Comparison of ENCODE assay signal across 8 cellular contexts in the genomic region with DNA sequence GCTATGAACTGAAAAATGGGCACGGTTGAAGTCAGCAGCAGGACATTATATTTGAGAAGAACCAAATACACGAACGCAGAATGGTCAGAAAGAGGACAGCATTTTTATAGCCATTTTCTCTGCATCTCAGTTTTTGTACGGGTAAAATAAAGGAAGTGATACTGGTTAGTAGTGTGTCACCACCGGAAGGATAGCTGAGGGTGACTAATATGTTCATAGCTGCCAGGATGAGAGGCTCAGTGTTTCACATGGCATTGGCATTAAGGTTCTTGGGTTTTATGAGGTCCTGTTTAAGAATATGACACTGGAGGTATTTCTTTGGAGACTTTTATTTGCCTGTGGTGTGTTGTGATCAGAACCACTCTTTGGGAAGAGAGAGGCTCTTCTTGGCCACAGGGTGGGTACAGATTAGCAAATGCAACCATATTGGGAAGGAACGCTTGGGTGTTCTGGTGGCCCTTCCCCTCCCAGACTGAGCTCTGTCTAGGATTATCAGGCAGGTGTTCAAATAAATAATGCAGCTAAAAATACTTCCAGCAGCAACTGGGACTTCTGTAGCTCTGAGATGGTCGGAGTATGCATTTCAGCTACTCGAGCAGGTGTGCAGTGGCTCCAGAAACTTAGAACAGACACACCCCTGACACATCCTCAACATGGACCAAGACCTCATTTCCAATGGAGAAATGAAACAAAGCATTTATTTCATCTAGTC.
DNase-seq lines count a peak whose midpoint lies in the region; ATAC-seq and TF ChIP-seq lines count a peak whose summit lies in the region.

No MANE protein-coding gene starts in this region.

- no peak overlapping the region for H2BK120ac ChIP-seq in H9 (ENCODE audit: low read depth, low read length, poor library complexity, severe bottlenecking)

- no CpG with 5 or more reads among the region's 8 CpGs for WGBS in H9 (ENCODE audit: extremely low coverage, insufficient read length, low lambda C conversion rate)

- H3K27me3 Mint-ChIP-seq in mesothelial cell of epicardium (ENCODE audit: low read depth) (no peaks in the 10 kb centered on the region), H9 (ENCODE audit: low read depth) (no peaks in the 10 kb centered on the region)

- H3K36me3 ChIP-seq in PC-3 (ENCODE audit: low read depth, low read length) (no peaks in the 10 kb centered on the region), PC-9 (ENCODE audit: low read depth) (no peaks in the 10 kb centered on the region)

- H2BK20ac ChIP-seq in H9 (ENCODE audit: low read depth, low read length, poor library complexity, severe bottlenecking) = no peak overlapping the region

- H3K36me3 Mint-ChIP-seq in mesothelial cell of epicardium = peaks cover 6% of the 10 kb centered on the region
- no peaks in the 10 kb centered on the region; a peak in 2 of 7 replicates for H3K36me3 Mint-ChIP-seq in H9 (ENCODE audit: insufficient read depth in 1 of 3, low read depth in 3 of 3)

- H3F3A ChIP-seq in PC-3 (ENCODE audit: low read length, unreplicated experiment) = peaks cover 6% of the 10 kb centered on the region
- H3F3A ChIP-seq in PC-9 (ENCODE audit: insufficient read depth, low read depth) = no peaks in the 10 kb centered on the region

- peaks cover 3% of the 10 kb centered on the region for H3K79me1 ChIP-seq in H9 (ENCODE audit: insufficient read depth, low read depth, low read length, poor library complexity, severe bottlenecking)

- no peak overlapping the region for H3K18ac ChIP-seq in H9 (ENCODE audit: insufficient read length, low read depth, low read length)

- H3K4me1 ChIP-seq in PC-3 (ENCODE audit: insufficient read depth, low read length) = peaks cover 42% of the 10 kb centered on the region
- peaks cover 9% of the 10 kb centered on the region for H3K4me1 ChIP-seq in H9 (ENCODE audit: insufficient read depth, low read length)
- peaks cover 10% of the 10 kb centered on the region for H3K4me1 ChIP-seq in PC-9 (replicated peaks; ENCODE audit: insufficient read depth)

- H2AK5ac ChIP-seq in H9 (ENCODE audit: insufficient read length, low read length) = no peak overlapping the region

- H3K4me3 Mint-ChIP-seq in mesothelial cell of epicardium = no peak overlapping the region
- no peak overlapping the region for H3K4me3 Mint-ChIP-seq in H9

- no peaks in the 10 kb centered on the region for H3K9me3 ChIP-seq in PC-3 (ENCODE audit: low read length)
- no peaks in the 10 kb centered on the region for H3K9me3 ChIP-seq in H9 (ENCODE audit: control insufficient read depth, low read depth, low read length)
- H3K9me3 ChIP-seq in PC-9 (ENCODE audit: insufficient read depth, low read depth) = no peaks in the 10 kb centered on the region; the same call in 1 of the 2 replicates

- CTCF ChIA-PET in PC-3 (lab: Charles Lee) (no interaction called here), PC-9 (lab: Charles Lee) (no interaction called here)

- no peaks in the 10 kb centered on the region for H3K9me3 Mint-ChIP-seq in mesothelial cell of epicardium
- H3K9me3 Mint-ChIP-seq in H9 = no peaks in the 10 kb centered on the region

- H3K9ac ChIP-seq in PC-3 (ENCODE audit: low read length) (peak overlapping the region; percentile 39), H9 (ENCODE audit: extremely low read depth, insufficient read length, low read length) (no peak overlapping the region)

- H4K20me1 ChIP-seq in PC-3 (ENCODE audit: low read length) (no peaks in the 10 kb centered on the region), H9 (ENCODE audit: control insufficient read depth, insufficient read depth, insufficient read length) (no peaks in the 10 kb centered on the region), PC-9 (ENCODE audit: insufficient read depth) (no peaks in the 10 kb centered on the region)

- intact Hi-C loops in PC-3 (cut with micrococcal nuclease) (loop anchor here (1.0 to 5.0 kb wide), 4 partner anchors 50 to 1335 kb away; a partner anchor contains a TSS), PC-9 (cut with micrococcal nuclease; ENCODE audit: unreplicated experiment) (no loop called here)

- H3K79me2 ChIP-seq in PC-3 (ENCODE audit: low read length) (no peaks in the 10 kb centered on the region), H9 (ENCODE audit: insufficient read depth, low read length) (peaks cover 3% of the 10 kb centered on the region; the same call in 1 of the 2 replicates), PC-9 (ENCODE audit: low read depth) (peaks cover 3% of the 10 kb centered on the region; the same call in 1 of the 2 replicates)

- H4K8ac ChIP-seq in H9 (replicated peaks; ENCODE audit: insufficient read length, low read depth, low read length) = no peak overlapping the region

- no peak overlapping the region for H2BK5ac ChIP-seq in H9 (ENCODE audit: insufficient read length, low read length)

- peak overlapping the region; percentile 18 for H3K27ac Mint-ChIP-seq in mesothelial cell of epicardium
- H3K27ac Mint-ChIP-seq in H9 = no peak overlapping the region

- TF ChIP-seq CTCF in PC-3 (conservative IDR thresholded peaks at IDR 0.05; ENCODE audit: low read depth, low read length) (no peak), mesothelial cell of epicardium (IDR thresholded peaks at IDR 0.05; ENCODE audit: unreplicated experiment) (no peak), H9 (conservative IDR thresholded peaks at IDR 0.05) (no peak), PC-9 (conservative IDR thresholded peaks at IDR 0.05) (no peak)

- BruUV-seq in PC-3 (replicated peaks; lab: Mats Ljungman, UMichigan) = TSS peak; percentile 36
- no TSS peak for BruUV-seq in PC-9 (replicated peaks; lab: Mats Ljungman, UMichigan)

- peak overlapping the region; percentile 15; the same call in 1 of the 2 replicates for H3K4me3 ChIP-seq in PC-3 (ENCODE audit: low read length)
- H3K4me3 ChIP-seq in PC-9 = no peak overlapping the region

- peaks cover 71% of the 10 kb centered on the region for H3K4me1 Mint-ChIP-seq in mesothelial cell of epicardium
- peaks cover 21 to 25% of the 10 kb centered on the region in 2 experiments for H3K4me1 Mint-ChIP-seq in H9

- H3K4ac ChIP-seq in H9 (ENCODE audit: low read depth, low read length) = no peak overlapping the region

- H2BK12ac ChIP-seq in H9 (ENCODE audit: insufficient read length, low read depth, low read length) = no peak overlapping the region

- H3K4me2 ChIP-seq in PC-3 (ENCODE audit: low read length) (peak overlapping the region; percentile 73), H9 (ENCODE audit: insufficient read depth, insufficient read length, low read length) (no peak overlapping the region), PC-9 (no peak overlapping the region)

- H3K23me2 ChIP-seq in H9 (ENCODE audit: insufficient read length, low read depth, low read length, poor library complexity, severe bottlenecking) = no peaks in the 10 kb centered on the region

- no peak overlapping the region for H2BK15ac ChIP-seq in H9 (ENCODE audit: low read depth, low read length)

- POLR2A ChIA-PET in PC-3 (lab: Charles Lee; ENCODE audit: unreplicated experiment) (no interaction called here), PC-9 (lab: Charles Lee; ENCODE audit: unreplicated experiment) (interaction anchor here (0.6 kb wide), 1 partner anchor 15 kb away, joined by 3 read pairs; no protein-coding TSS in a partner anchor)

- H3K9me2 ChIP-seq in PC-3 (replicated peaks; ENCODE audit: low read length) (no peaks in the 10 kb centered on the region), PC-9 (ENCODE audit: insufficient read depth) (no peaks in the 10 kb centered on the region)

- no peak overlapping the region for H4K5ac ChIP-seq in H9 (ENCODE audit: insufficient read length, low read depth, low read length)

- H3T11ph ChIP-seq in H9 (ENCODE audit: low read length) = no peak overlapping the region

- H3K27ac ChIP-seq in PC-3 (ENCODE audit: low read length) (peak overlapping the region; percentile 90), H9 (ENCODE audit: insufficient read length, low read depth, low read length) (no peak overlapping the region), PC-9 (no peak overlapping the region; the same call in 1 of the 2 replicates)

- no peak overlapping the region for H3K56ac ChIP-seq in H9 (ENCODE audit: insufficient read length, low read depth, low read length)

- H3K23ac ChIP-seq in H9 (ENCODE audit: insufficient read length, low read depth, low read length) = no peak overlapping the region

- DNase-seq in PC-3 (peak; percentile 95), mesothelial cell of epicardium (ENCODE audit: low spot score in 2 of 2, unreplicated experiment in 2 of 2) (no peak), NCI-H1048 (lab: John Stamatoyannopoulos, UW) (no peak), H9 (no peak), PC-9 (no peak), NCI-H2081 treated with DMSO at 0.1 percent for 48 hours (lab: John Stamatoyannopoulos, UW) (no peak)

- peak overlapping the region; percentile 74 for H2AFZ ChIP-seq in PC-3 (ENCODE audit: low read length)
- no peak overlapping the region for H2AFZ ChIP-seq in H9 (ENCODE audit: low read length)
- no peak overlapping the region for H2AFZ ChIP-seq in PC-9

- no peak overlapping the region for H3K14ac ChIP-seq in H9 (ENCODE audit: insufficient read depth, low read length)

- peak; percentile 86 for ATAC-seq in GM18517 (IDR thresholded peaks at IDR 0.05; ENCODE audit: unreplicated experiment)
- ATAC-seq in HG02852 (IDR thresholded peaks at IDR 0.05; ENCODE audit: unreplicated experiment) = peak; percentile 76
- peak; percentile 88 for ATAC-seq in PC-3

- H3K27me3 ChIP-seq in PC-3 (ENCODE audit: low read length) (no peaks in the 10 kb centered on the region), H9 (ENCODE audit: insufficient read depth, low read length) (no peaks in the 10 kb centered on the region), PC-9 (ENCODE audit: insufficient read depth, low read depth) (no peaks in the 10 kb centered on the region)

- no peak overlapping the region for H4K91ac ChIP-seq in H9 (ENCODE audit: insufficient read length, low read depth, low read length)
